In genomic region chr4:54322817-54323417, GRCh38 we compare ENCODE assay signal across 9 cellular contexts.
DNase-seq lines count a peak whose midpoint lies in the region; ATAC-seq, FAIRE-seq and TF ChIP-seq lines count a peak whose summit lies in the region.
"Had no signal": no experiment of that assay in that cellular context is flagged by ENCODE, and none has a peak within 500 bp of the region (broad histone marks: within the 10 kb centered on the region; RNA-seq: fewer than 3 reads in every experiment).

No MANE protein-coding gene starts in this region.

- no peaks in the 10 kb centered on the region for H3K9me2 ChIP-seq in hepatocyte (replicated peaks; ENCODE audit: insufficient read depth)

- POLR2A ChIA-PET in activated CD4-positive, alpha-beta T cell treated with anti-CD3 and anti-CD28 coated beads for 36 hours (lab: Charles Lee): interaction anchor here (0.6 kb wide), 1 partner anchor 112 kb away, joined by 3 read pairs; no protein-coding TSS in a partner anchor

- H3K36me3 ChIP-seq in astrocyte (ENCODE audit: insufficient read depth, low read length) (no peaks in the 10 kb centered on the region), hepatocyte (replicated peaks; ENCODE audit: insufficient read depth, low read depth) (no peaks in the 10 kb centered on the region), gastrocnemius medialis (no peaks in the 10 kb centered on the region)
- H3K36me3 ChIP-seq: BLaER1 treated with 17β-estradiol and CSF1 and Interleukin-3, amounts not matched to agents 10 nM and 100 nM had no signal

- no peak overlapping the region for H3K9ac ChIP-seq in astrocyte (ENCODE audit: low read length)
- H3K9ac ChIP-seq: BLaER1 treated with 17β-estradiol and CSF1 and Interleukin-3, amounts not matched to agents 10 nM and 100 nM had no signal

- H3K36me3 Mint-ChIP-seq in activated CD4-positive, alpha-beta T cell treated with anti-CD3 and anti-CD28 coated beads for 36 hours (ENCODE audit: low read depth): no peaks in the 10 kb centered on the region
- H3K36me3 Mint-ChIP-seq in astrocyte (ENCODE audit: low read depth, unreplicated experiment): no peaks in the 10 kb centered on the region

- peak; percentile 61 for TF ChIP-seq CTCF in NB4 (IDR thresholded peaks at IDR 0.05; ENCODE audit: low read depth, low read length)
- TF ChIP-seq CTCF in astrocyte (IDR thresholded peaks at IDR 0.05; ENCODE audit: insufficient read depth, low read depth, low read length): peak; percentile 79
- TF ChIP-seq CTCF in hepatocyte (IDR thresholded peaks at IDR 0.05; ENCODE audit: poor library complexity): peak; percentile 82
- TF ChIP-seq CTCF in gastrocnemius medialis (IDR thresholded peaks at IDR 0.05 in 4 of 5, conservative IDR thresholded peaks at IDR 0.05 in 1 of 5): peak; percentile 26 to 67 (median 63)

- intact Hi-C loops in activated CD4-positive, alpha-beta T cell treated with anti-CD3 and anti-CD28 coated beads for 36 hours (cut with DNase I, micrococcal nuclease): loop anchor here (1.0 to 10.0 kb wide), 5 partner anchors 62 to 998 kb away; no protein-coding TSS in a partner anchor
- intact Hi-C loops in gastrocnemius medialis (cut with DNase I; ENCODE audit: low total_unique reads): loop anchor here (1.0 to 10.0 kb wide), 2 partner anchors 117 to 992 kb away; no protein-coding TSS in a partner anchor

- peak; percentile 74 for DNase-seq in activated CD4-positive, alpha-beta T cell treated with anti-CD3 and anti-CD28 coated beads for 36 hours
- DNase-seq in activated CD4-positive, alpha-beta T cell treated with anti-CD3 and anti-CD28 coated beads for 1 hour: no peak
- DNase-seq in NB4 (ENCODE audit: low read depth): peak; percentile 62
- DNase-seq in SK-MEL-5 (ENCODE audit: low read depth, low spot score): peak; percentile 73
- DNase-seq in astrocyte (ENCODE audit: low read depth): peak; percentile 20
- peak; percentile 88 for DNase-seq in hepatocyte (ENCODE audit: low spot score)
- peak; percentile 23 to 30 for DNase-seq in gastrocnemius medialis

- no peak overlapping the region for H3K4me2 ChIP-seq in astrocyte (ENCODE audit: low read length)
- no peak overlapping the region for H3K4me2 ChIP-seq in hepatocyte
- H3K4me2 ChIP-seq: BLaER1 treated with 17β-estradiol and CSF1 and Interleukin-3, amounts not matched to agents 10 nM and 100 nM had no signal

- 33% methylated on average over 10 of the region's 10 CpGs for whole genome bisulfite sequencing in hepatocyte (ENCODE audit: low lambda C conversion rate, missing lambda C conversion rate)

- no peak overlapping the region for H3K27ac Mint-ChIP-seq in activated CD4-positive, alpha-beta T cell treated with anti-CD3 and anti-CD28 coated beads for 36 hours
- no peak overlapping the region for H3K27ac Mint-ChIP-seq in astrocyte (ENCODE audit: unreplicated experiment)

- in situ Hi-C loops in SK-MEL-5 (cut with HindIII; ENCODE audit: low pct_unique_long_range_greater_than_20kb, low sequenced_read_pairs) (no loop called here), gastrocnemius medialis (cut with MboI; ENCODE audit: low sequenced_read_pairs in 4 of 4) (loop anchor here in 3 of 4 donors (5.0 to 10.0 kb wide), 2 partner anchors 112 to 114 kb away; no protein-coding TSS in a partner anchor)

- H3K79me2 ChIP-seq in astrocyte (ENCODE audit: insufficient read depth, low read length) (no peaks in the 10 kb centered on the region), hepatocyte (no peaks in the 10 kb centered on the region)

- no peaks in the 10 kb centered on the region for H3K4me1 ChIP-seq in astrocyte (ENCODE audit: insufficient read depth, low read length)
- H3K4me1 ChIP-seq in hepatocyte (ENCODE audit: insufficient read depth): no peaks in the 10 kb centered on the region
- H3K4me1 ChIP-seq in gastrocnemius medialis: no peaks in the 10 kb centered on the region

- TF ChIP-seq POLR2A in NB4 (IDR thresholded peaks at IDR 0.05; ENCODE audit: extremely low read depth, insufficient read length) (no peak), gastrocnemius medialis (IDR thresholded peaks at IDR 0.05) (no peak)

- no peak overlapping the region for H3K4me3 Mint-ChIP-seq in activated CD4-positive, alpha-beta T cell treated with anti-CD3 and anti-CD28 coated beads for 36 hours
- H3K4me3 Mint-ChIP-seq in astrocyte (ENCODE audit: unreplicated experiment): no peak overlapping the region

- H2AFZ ChIP-seq in astrocyte (ENCODE audit: low read depth, low read length) (no peak overlapping the region), hepatocyte (no peak overlapping the region)

- H3K27ac ChIP-seq in astrocyte (ENCODE audit: low read depth, low read length) (no peak overlapping the region), hepatocyte (no peak overlapping the region), gastrocnemius medialis (no peak overlapping the region)
- H3K27ac ChIP-seq: BLaER1 treated with 17β-estradiol and CSF1 and Interleukin-3, amounts not matched to agents 10 nM and 100 nM had no signal

- no peaks in the 10 kb centered on the region for H3K4me1 Mint-ChIP-seq in activated CD4-positive, alpha-beta T cell treated with anti-CD3 and anti-CD28 coated beads for 36 hours
- H3K4me1 Mint-ChIP-seq in astrocyte (ENCODE audit: low read depth, unreplicated experiment): no peaks in the 10 kb centered on the region

- H3K27me3 ChIP-seq in astrocyte (ENCODE audit: insufficient read depth, low read length): no peaks in the 10 kb centered on the region
- H3K27me3 ChIP-seq in hepatocyte: no peaks in the 10 kb centered on the region
- H3K27me3 ChIP-seq in gastrocnemius medialis: no peaks in the 10 kb centered on the region
- H3K27me3 ChIP-seq: BLaER1 treated with 17β-estradiol and CSF1 and Interleukin-3, amounts not matched to agents 10 nM and 100 nM had no signal

- H3K9me3 Mint-ChIP-seq in activated CD4-positive, alpha-beta T cell treated with anti-CD3 and anti-CD28 coated beads for 36 hours (ENCODE audit: low read depth): no peaks in the 10 kb centered on the region
- peaks cover 9% of the 10 kb centered on the region for H3K9me3 Mint-ChIP-seq in astrocyte (ENCODE audit: unreplicated experiment)

- ATAC-seq in activated CD4-positive, alpha-beta T cell treated with anti-CD3 and anti-CD28 coated beads for 36 hours: peak; percentile 65
- ATAC-seq in HG02623 (IDR thresholded peaks at IDR 0.05; ENCODE audit: unreplicated experiment) (peak; percentile 75), gastrocnemius medialis (peak; percentile 55 to 66)

- peaks cover 3% of the 10 kb centered on the region for H3K27me3 Mint-ChIP-seq in activated CD4-positive, alpha-beta T cell treated with anti-CD3 and anti-CD28 coated beads for 36 hours
- H3K27me3 Mint-ChIP-seq in astrocyte (ENCODE audit: low read depth, unreplicated experiment): peaks cover 4% of the 10 kb centered on the region

- H3K9me3 ChIP-seq in astrocyte (ENCODE audit: insufficient read depth, low read depth, low read length) (no peaks in the 10 kb centered on the region), hepatocyte (ENCODE audit: low read depth) (no peaks in the 10 kb centered on the region), gastrocnemius medialis (no peaks in the 10 kb centered on the region)

- peak; percentile 84 for FAIRE-seq in astrocyte (lab: Jason Lieb, UNC)

- H3K4me3 ChIP-seq in NB4 (ENCODE audit: low read depth, low read length) (no peak overlapping the region), astrocyte (ENCODE audit: insufficient read depth, low read depth, low read length) (no peak overlapping the region), hepatocyte (no peak overlapping the region), gastrocnemius medialis (no peak overlapping the region)
- H3K4me3 ChIP-seq: BLaER1 treated with 17β-estradiol and CSF1 and Interleukin-3, amounts not matched to agents 10 nM and 100 nM had no signal

- no peaks in the 10 kb centered on the region for H4K20me1 ChIP-seq in astrocyte (ENCODE audit: insufficient read depth, low read length)
- no peaks in the 10 kb centered on the region for H4K20me1 ChIP-seq in hepatocyte (ENCODE audit: insufficient read depth, poor library complexity, severe bottlenecking)
- H4K20me1 ChIP-seq: BLaER1 treated with 17β-estradiol and CSF1 and Interleukin-3, amounts not matched to agents 10 nM and 100 nM had no signal

- CTCF ChIA-PET in activated CD4-positive, alpha-beta T cell treated with anti-CD3 and anti-CD28 coated beads for 36 hours (lab: Charles Lee): interaction anchor here (0.6 to 5.3 kb wide), 3 partner anchors 14 to 639 kb away, joined by 3 to 19 read pairs (median 5); no protein-coding TSS in a partner anchor
